Comparison of ENCODE assay signal across 16 cellular contexts in the genomic region with DNA sequence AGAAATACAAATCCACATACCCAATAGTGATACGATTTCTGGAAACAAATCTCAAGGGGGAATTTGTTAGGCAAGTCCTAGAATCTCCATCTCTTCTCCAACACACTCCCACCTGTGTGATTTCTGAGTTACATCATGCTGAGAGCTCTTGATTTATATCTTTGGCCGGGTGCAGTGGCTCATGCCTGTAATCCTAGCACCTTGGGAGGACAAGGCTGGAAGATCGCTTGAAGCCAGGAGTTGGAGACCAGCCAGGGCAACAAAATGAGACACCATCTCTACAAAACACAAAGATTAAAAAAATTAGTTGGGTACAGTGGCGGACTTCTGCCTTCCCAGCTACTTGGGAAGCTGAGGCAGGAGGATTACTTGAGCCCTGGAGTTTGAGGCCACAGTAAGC. TPM values are rescaled to one million over a fixed set of nuclear protein-coding genes. Genes with fewer than 3 reads are reported as not detected.
A peak's percentile ranks its signal among the peaks of the same experiment; 100 is the strongest.
DNase-seq lines count a peak whose midpoint lies in the region; ATAC-seq, FAIRE-seq and TF ChIP-seq lines count a peak whose summit lies in the region.
"Had no signal": no experiment of that assay in that cellular context is flagged by ENCODE, and none has a peak within 500 bp of the region (broad histone marks: within the 10 kb centered on the region; RNA-seq: fewer than 3 reads in every experiment).

No MANE protein-coding gene starts in this region.

- no peak overlapping the region for H2BK120ac ChIP-seq in H9 (ENCODE audit: low read depth, low read length, poor library complexity, severe bottlenecking)

- peaks cover 4% of the 10 kb centered on the region for H3K9me1 ChIP-seq in K562 (ENCODE audit: control insufficient read depth, insufficient read depth, low read length)

- BruUV-seq in K562 (replicated peaks; lab: Mats Ljungman, UMichigan), result no TSS peak

- H3K27me3 Mint-ChIP-seq in nephron (ENCODE audit: low read depth), result no peaks in the 10 kb centered on the region
- no peaks in the 10 kb centered on the region for H3K27me3 Mint-ChIP-seq in type B pancreatic cell
- no peaks in the 10 kb centered on the region; the same call in 1 of the 2 replicates for H3K27me3 Mint-ChIP-seq in H9 (ENCODE audit: low read depth)

- in situ Hi-C loops in K562 (cut with MboI), result no loop called here

- peaks cover 36% of the 10 kb centered on the region for H3K79me2 ChIP-seq in K562 (ENCODE audit: control insufficient read depth, insufficient read depth, low read length)
- H3K79me2 ChIP-seq in H9 (ENCODE audit: insufficient read depth, low read length), result peaks cover 18% of the 10 kb centered on the region

- H3K9me3 ChIP-seq in HEK293 (ENCODE audit: control insufficient read depth, insufficient read depth, low read depth, low read length) (no peaks in the 10 kb centered on the region), K562 (replicated peaks; ENCODE audit: control insufficient read depth, insufficient read depth, low read depth, low read length) (no peaks in the 10 kb centered on the region), gastroesophageal sphincter (no peaks in the 10 kb centered on the region), H9 (ENCODE audit: control insufficient read depth, low read depth, low read length) (no peaks in the 10 kb centered on the region)
- H3K9me3 ChIP-seq: Caco-2 had no signal

- TF ChIP-seq CTCF in HEK293 (tag by site-specific recombination; IDR thresholded peaks at IDR 0.05) (no peak), K562 (IDR thresholded peaks at IDR 0.05 in 2 of 3, conservative IDR thresholded peaks at IDR 0.05 in 1 of 3; ENCODE audit: insufficient read depth in 2 of 3, low read depth in 1 of 3, low read length in 3 of 3) (no peak), nephron (IDR thresholded peaks at IDR 0.05; ENCODE audit: unreplicated experiment in 3 of 3) (no peak), type B pancreatic cell (conservative IDR thresholded peaks at IDR 0.05) (no peak), gastroesophageal sphincter (IDR thresholded peaks at IDR 0.05) (no peak), H9 (conservative IDR thresholded peaks at IDR 0.05) (no peak)

- POLR2A ChIA-PET in HEK293 (lab: Yijun Ruan, JAX) (no interaction called here), K562 (lab: Yijun Ruan, JAX) (interaction anchor here (2.0 kb wide), 1 partner anchor 11 kb away, joined by 4 read pairs; no protein-coding TSS in a partner anchor)

- peaks cover 2% of the 10 kb centered on the region; the same call in 1 of the 2 replicates for H3K4me1 ChIP-seq in HEK293 (ENCODE audit: control insufficient read depth, insufficient read depth, low read length)
- H3K4me1 ChIP-seq in K562 (replicated peaks in 1 of 2; ENCODE audit: control insufficient read depth in 2 of 2, insufficient read depth in 2 of 2, low read length in 2 of 2), result peaks cover 20 to 66% of the 10 kb centered on the region in 2 experiments
- H3K4me1 ChIP-seq in gastroesophageal sphincter, result peaks cover 3 to 29% (median 11%) of the 10 kb centered on the region in 3 donors
- no peaks in the 10 kb centered on the region; the same call in 1 of the 2 replicates for H3K4me1 ChIP-seq in H9 (ENCODE audit: insufficient read depth, low read length)

- peaks cover 4% of the 10 kb centered on the region for H3K23me2 ChIP-seq in H9 (ENCODE audit: insufficient read length, low read depth, low read length, poor library complexity, severe bottlenecking)

- TF ChIP-seq POLR2A in K562 (conservative IDR thresholded peaks at IDR 0.05) (no peak), gastroesophageal sphincter (IDR thresholded peaks at IDR 0.05) (no peak)

- H3K4me1 Mint-ChIP-seq in nephron (peaks cover 16% of the 10 kb centered on the region), type B pancreatic cell (ENCODE audit: unreplicated experiment) (peaks cover 9% of the 10 kb centered on the region), H9 (peaks cover 11 to 18% of the 10 kb centered on the region in 2 experiments)

- H3K4me2 ChIP-seq in K562 (ENCODE audit: insufficient read depth, low read length), result no peak overlapping the region
- no peak overlapping the region for H3K4me2 ChIP-seq in H9 (ENCODE audit: insufficient read depth, insufficient read length, low read length)

- H3K4ac ChIP-seq in H9 (ENCODE audit: low read depth, low read length), result no peak overlapping the region

- no peak for TF ChIP-seq RAD21 in K562 (CRISPR knock-in tag; conservative IDR thresholded peaks at IDR 0.05 in 1 of 2, IDR thresholded peaks at IDR 0.05 in 1 of 2)

- intact Hi-C loops in K562 (cut with micrococcal nuclease), result loop anchor here (10.0 kb wide), 1 partner anchor 54 kb away; no protein-coding TSS in a partner anchor

- H4K20me1 ChIP-seq in K562 (replicated peaks; ENCODE audit: control insufficient read depth, insufficient read depth, low read length) (no peaks in the 10 kb centered on the region), H9 (ENCODE audit: control insufficient read depth, insufficient read depth, insufficient read length) (no peaks in the 10 kb centered on the region)

- H3K27me3 ChIP-seq in K562 (ENCODE audit: control insufficient read depth in 2 of 2, insufficient read depth in 2 of 2, low read length in 2 of 2), result no peaks in the 10 kb centered on the region
- no peaks in the 10 kb centered on the region for H3K27me3 ChIP-seq in gastroesophageal sphincter
- H3K27me3 ChIP-seq in H9 (ENCODE audit: insufficient read depth, low read length), result no peaks in the 10 kb centered on the region

- H3K4me3 Mint-ChIP-seq in nephron, result peak overlapping the region; percentile 55 to 72 (median 68)
- H3K4me3 Mint-ChIP-seq in type B pancreatic cell, result peak overlapping the region; percentile 33
- no peak overlapping the region for H3K4me3 Mint-ChIP-seq in H9

- FAIRE-seq in K562 (lab: Jason Lieb, UNC), result no peak

- no peak overlapping the region for H3K4me3 ChIP-seq in HEK293 (ENCODE audit: low read depth, low read length)
- no peak overlapping the region for H3K4me3 ChIP-seq in K562
- H3K4me3 ChIP-seq in gastroesophageal sphincter, result no peak overlapping the region

- H3K36me3 ChIP-seq in HEK293 (ENCODE audit: control insufficient read depth in 2 of 2, insufficient read depth in 1 of 2, low read length in 2 of 2), result peaks cover 0 to 15% of the 10 kb centered on the region in 2 experiments; a peak in 1 of 3 replicates
- H3K36me3 ChIP-seq in K562 (ENCODE audit: control insufficient read depth, insufficient read depth, low read length), result peaks cover 21% of the 10 kb centered on the region
- H3K36me3 ChIP-seq in gastroesophageal sphincter, result no peaks in the 10 kb centered on the region

- H3K27ac Mint-ChIP-seq in nephron, result no peak overlapping the region
- no peak overlapping the region for H3K27ac Mint-ChIP-seq in type B pancreatic cell
- no peak overlapping the region for H3K27ac Mint-ChIP-seq in H9

- H2BK12ac ChIP-seq in H9 (ENCODE audit: insufficient read length, low read depth, low read length), result no peak overlapping the region

- no peak for DNase-seq in K562 (ENCODE audit: extremely low read depth in 1 of 4, low spot score in 3 of 4)
- DNase-seq in type B pancreatic cell (ENCODE audit: extremely low spot score, unreplicated experiment), result no peak
- no peak for DNase-seq in H9
- DNase-seq in NCI-H1092 treated with DMSO at 0.1 percent for 48 hours (lab: John Stamatoyannopoulos, UW), result no peak
- DNase-seq: Caco-2; EL; MV-4-11; NCI-H1417 treated with DMSO at 0.1 percent for 48 hours; NCI-H1930; NCI-H446; NK-92 treated with Interleukin-12 subunit alpha and Interleukin-12 subunit beta, amount 100 ng/mL, for 24 hours had no signal

- H2AK5ac ChIP-seq in H9 (ENCODE audit: insufficient read length, low read length), result no peak overlapping the region

- H2BK5ac ChIP-seq in H9 (ENCODE audit: insufficient read length, low read length), result no peak overlapping the region

- TF ChIP-seq EP300 in K562 (IDR thresholded peaks at IDR 0.05; ENCODE audit: low read length) (peak; percentile 16; the same call in 1 of the 2 replicates), gastroesophageal sphincter (IDR thresholded peaks at IDR 0.05) (no peak)

- H4K5ac ChIP-seq in H9 (ENCODE audit: insufficient read length, low read depth, low read length), result no peak overlapping the region

- ATAC-seq in K562 (no peak), gastroesophageal sphincter (no peak)

- peaks cover 4% of the 10 kb centered on the region for H3K36me3 Mint-ChIP-seq in nephron (ENCODE audit: low read depth)
- H3K36me3 Mint-ChIP-seq in type B pancreatic cell, result no peaks in the 10 kb centered on the region
- peaks cover 0 to 4% (median 2%) of the 10 kb centered on the region in 3 experiments; a peak in 2 of 7 replicates for H3K36me3 Mint-ChIP-seq in H9 (ENCODE audit: insufficient read depth in 1 of 3, low read depth in 3 of 3)

- no peak overlapping the region for H3K9ac ChIP-seq in K562 (ENCODE audit: insufficient read depth in 1 of 2, low read depth in 2 of 2, low read length in 2 of 2)
- no peak overlapping the region for H3K9ac ChIP-seq in H9 (ENCODE audit: extremely low read depth, insufficient read length, low read length)

- no peak overlapping the region for H2BK15ac ChIP-seq in H9 (ENCODE audit: low read depth, low read length)

- no peak overlapping the region for H4K8ac ChIP-seq in H9 (replicated peaks; ENCODE audit: insufficient read length, low read depth, low read length)

- H3K27ac ChIP-seq in HEK293 (ENCODE audit: extremely low read depth, low read depth, low read length) (no peak overlapping the region), K562 (ENCODE audit: extremely low read depth, low read depth, low read length) (no peak overlapping the region), gastroesophageal sphincter (no peak overlapping the region), H9 (ENCODE audit: insufficient read length, low read depth, low read length) (no peak overlapping the region)
- H3K27ac ChIP-seq: C4-2B, RWPE1 had no signal

- 41% methylated on average over 4 of the region's 4 CpGs for WGBS in K562 (ENCODE audit: insufficient coverage, low coverage, missing lambda C conversion rate)
- 93 to 100% methylated on average over 1 to 3 of the region's 4 CpGs for WGBS in gastroesophageal sphincter (ENCODE audit: low coverage in 1 of 2), 2 donors
- no CpG with 5 or more reads among the region's 4 CpGs for WGBS in H9 (ENCODE audit: extremely low coverage, insufficient read length, low lambda C conversion rate)

- no peak overlapping the region for H3K18ac ChIP-seq in H9 (ENCODE audit: insufficient read length, low read depth, low read length)

- CTCF ChIA-PET in HEK293 (lab: Yijun Ruan, JAX), result no interaction called here
- CTCF ChIA-PET in K562 (lab: Yijun Ruan, JAX; ENCODE audit: low intra/inter-chr PET ratio), result no interaction called here

- no peak overlapping the region for H3K56ac ChIP-seq in H9 (ENCODE audit: insufficient read length, low read depth, low read length)

- no peak overlapping the region for H4K91ac ChIP-seq in H9 (ENCODE audit: insufficient read length, low read depth, low read length)

- H3K79me1 ChIP-seq in H9 (ENCODE audit: insufficient read depth, low read depth, low read length, poor library complexity, severe bottlenecking), result no peaks in the 10 kb centered on the region

- no peak overlapping the region for H2BK20ac ChIP-seq in H9 (ENCODE audit: low read depth, low read length, poor library complexity, severe bottlenecking)

- H3K14ac ChIP-seq in H9 (ENCODE audit: insufficient read depth, low read length), result no peak overlapping the region

- H3K23ac ChIP-seq in H9 (ENCODE audit: insufficient read length, low read depth, low read length), result no peak overlapping the region

- H3T11ph ChIP-seq in H9 (ENCODE audit: low read length), result no peak overlapping the region

- H3K9me3 Mint-ChIP-seq in nephron (no peaks in the 10 kb centered on the region), type B pancreatic cell (peaks cover 5% of the 10 kb centered on the region), H9 (peaks cover 0 to 4% of the 10 kb centered on the region in 2 experiments; a peak in 3 of 5 replicates)

- H2AFZ ChIP-seq in K562 (ENCODE audit: low read depth, low read length), result peak overlapping the region; percentile 97
- no peak overlapping the region for H2AFZ ChIP-seq in H9 (ENCODE audit: low read length)

RNA-seq across cellular contexts. Expression of gene MTPN, which starts 1.5 kb away (rescaled TPM):
- total RNA-seq in K562 (2011; cell fraction: chromatin; rRNA removed; ENCODE audit: low replicate concordance), result 24.4 and 41.1 TPM in 2 replicates
- total RNA-seq in K562 (2011; cell fraction: nucleolus; rRNA removed), result 26.7 and 34.1 TPM in 2 replicates
- 43.8 and 76.6 TPM in 2 replicates for total RNA-seq in K562 (2011; cell fraction: nucleoplasm; rRNA removed)
- total RNA-seq in K562 (2014; rRNA removed), result 94.4 and 128 TPM in 2 replicates
- 156 and 189 TPM in 2 replicates for total RNA-seq in K562 (2014; rRNA removed; fragmentation: Illumina TruSeq; extraction: Trizol)
- total RNA-seq in K562 (2015; rRNA removed; fragmentation: Illumina TruSeq; extraction: Trizol), result 154 and 159 TPM in 2 replicates
- 236 and 261 TPM in 2 replicates for total RNA-seq in K562 (2021)
- polyA plus RNA-seq in K562 (2011; rRNA removed), result 189 and 191 TPM in 2 replicates
- polyA plus RNA-seq in K562 (2011; cell fraction: cytosol; rRNA removed), result 69.3 and 142 TPM in 2 replicates
- 61.0 and 67.9 TPM in 2 replicates for polyA plus RNA-seq in K562 (2011; cell fraction: nucleus; rRNA removed)
- polyA plus RNA-seq in K562 (2012), result 190 and 199 TPM in 2 replicates
- 224 and 243 TPM in 2 replicates for polyA plus RNA-seq in K562 (2014; fragmentation: Illumina TruSeq; extraction: Trizol)
- polyA plus RNA-seq in K562 (2014; fragmentation: Nextera tagmentation; extraction: Ambion mirVana), result 10 to 100 TPM; 68.5 to 68.6 TPM
- 133 and 148 TPM in 2 replicates for polyA plus RNA-seq in K562 (2014; rRNA removed)
- polyA minus RNA-seq in K562 (2011; rRNA and poly(A)+ RNA removed), result 247 and 299 TPM in 2 replicates
- polyA minus RNA-seq in K562 (2011; cell fraction: cytosol; rRNA and poly(A)+ RNA removed), result 168 and 172 TPM in 2 replicates
- 70.3 and 88.3 TPM in 2 replicates for polyA minus RNA-seq in K562 (2011; cell fraction: nucleus; rRNA and poly(A)+ RNA removed)
- 104 and 110 TPM in 2 replicates for total RNA-seq in type B pancreatic cell (ENCODE audit: low replicate concordance)
- 10 to 100 TPM; 76.6 to 80.2 (median 79.0) TPM for total RNA-seq in gastroesophageal sphincter
- 98.2 and 105 TPM in 2 replicates for total RNA-seq in H9 (2021)

Comparison
In these comparisons a context has a peak if more than half of its experiments do, and no peak if none do; other contexts are left out.
1. H3K4me3 Mint-ChIP-seq: peak in nephron (3 of 3) and type B pancreatic cell (single experiment); none in H9 (0 of 2).
2. Of the 44 proteins assayed by ChIP-seq in both K562 and HEK293: peak only in K562: ZEB2; only in HEK293: none; in both: none; in neither: 43.